ENCODE assay signal across 8 cellular contexts in genomic region chr19:20661150-20661819, GRCh38. TPM values are rescaled to one million over a fixed set of nuclear protein-coding genes. Genes with fewer than 3 reads are reported as not detected.
DNase-seq lines count a peak whose midpoint lies in the region; TF ChIP-seq lines count a peak whose summit lies in the region.

TSS of gene ZNF626 (minus strand) at chr19:20661571. CDS start at chr19:20661446, 125 bp downstream.

- TF ChIP-seq CTCF in GM20000 (IDR thresholded peaks at IDR 0.05; ENCODE audit: extremely low read depth, missing control alignments) (no peak), WI38 (IDR thresholded peaks at IDR 0.05; ENCODE audit: low read depth, low read length) (no peak), mammary epithelial cell (conservative IDR thresholded peaks at IDR 0.05 in 1 of 2, IDR thresholded peaks at IDR 0.05 in 1 of 2; ENCODE audit: extremely low read depth in 1 of 2, insufficient read depth in 1 of 2, low read depth in 1 of 2, low read length in 2 of 2) (no peak), sigmoid colon (IDR thresholded peaks at IDR 0.05) (no peak)

- TF ChIP-seq POLR2A in sigmoid colon (IDR thresholded peaks at IDR 0.05), result peak; percentile 65 to 74

- peak within 1 kb of the TSS; percentile 49 for H3K9ac ChIP-seq in mammary epithelial cell (ENCODE audit: insufficient read depth, low read length)

- BruUV-seq in mammary epithelial cell (replicated peaks; lab: Mats Ljungman, UMichigan), result no TSS peak

- H3K9me3 ChIP-seq in mammary epithelial cell (replicated peaks; ENCODE audit: insufficient read depth, low read length) (peaks cover 17% of the 10 kb centered on the region), iPS-18c (ENCODE audit: control insufficient read depth, insufficient read depth, low read length) (peaks cover 8% of the 10 kb centered on the region), sigmoid colon (peaks cover 0 to 5% (median 0%) of the 10 kb centered on the region in 4 donors)

- H3K79me2 ChIP-seq in mammary epithelial cell (ENCODE audit: insufficient read depth, low read length), result peaks cover 42% of the 10 kb centered on the region

- H3K4me1 ChIP-seq in mammary epithelial cell (ENCODE audit: insufficient read depth, low read length) (no peaks in the 10 kb centered on the region), sigmoid colon (peaks cover 0 to 43% (median 36%) of the 10 kb centered on the region in 4 donors)

- dilution Hi-C loops in mammary epithelial cell (cut with HindIII; ENCODE audit: low sequenced_read_pairs), result no loop called here

- peak within 1 kb of the TSS; percentile 95 for H2AFZ ChIP-seq in mammary epithelial cell (ENCODE audit: low read depth, low read length)

- TF ChIP-seq EP300 in sigmoid colon (IDR thresholded peaks at IDR 0.05), result no peak

- peak within 1 kb of the TSS; percentile 57 for H3K4me2 ChIP-seq in mammary epithelial cell (ENCODE audit: insufficient read depth, low read depth, low read length)

- CTCF ChIA-PET in mammary epithelial cell (lab: Charles Lee; ENCODE audit: low non-redundant PET), result no interaction called here

- intact Hi-C loops in mammary epithelial cell (cut with micrococcal nuclease) (no loop called here), sigmoid colon (cut with DNase I) (loop anchor here (2.0 to 10.0 kb wide), 4 partner anchors 96 to 264 kb away; partner anchors contain the start of genes ZNF66, ZNF737 and ZNF85)

- in situ Hi-C loops in mammary epithelial cell (cut with MboI; ENCODE audit: low sequenced_read_pairs in 2 of 2), result no loop called here

- peaks cover 2% of the 10 kb centered on the region for H3K36me3 ChIP-seq in mammary epithelial cell (ENCODE audit: insufficient read depth, low read length)
- H3K36me3 ChIP-seq in sigmoid colon, result peaks cover 0 to 12% (median 6%) of the 10 kb centered on the region in 4 donors

- 1% methylated on average over 13 of the region's 25 CpGs for WGBS in mammary epithelial cell (ENCODE audit: low coverage, missing lambda C conversion rate)
- WGBS in sigmoid colon, 2 donors, result 1 to 20% methylated on average over 25 of the region's 25 CpGs

- H3K27me3 ChIP-seq in mammary epithelial cell (ENCODE audit: insufficient read depth, low read length) (no peaks in the 10 kb centered on the region), sigmoid colon (no peaks in the 10 kb centered on the region)

- H3K27ac ChIP-seq in mammary epithelial cell (ENCODE audit: insufficient read depth, low read depth, low read length), result peak within 1 kb of the TSS; percentile 25
- peak within 1 kb of the TSS; percentile 86 to 94 (median 89) for H3K27ac ChIP-seq in sigmoid colon

- no peaks in the 10 kb centered on the region for H4K20me1 ChIP-seq in mammary epithelial cell (ENCODE audit: insufficient read depth, low read length)

- DNase-seq in AML-193 (lab: John Stamatoyannopoulos, UW) (peak; percentile 95 to 97), GM20000 (ENCODE audit: low spot score) (peak; percentile 80), LHCN-M2 (ENCODE audit: low read depth) (peak; percentile 95), mammary epithelial cell (peak; percentile 95), sigmoid colon (peak; percentile 98), NCI-H524 treated with DMSO at 0.1 percent for 48 hours (lab: John Stamatoyannopoulos, UW) (no peak)

- H3K4me3 ChIP-seq in WI38 (ENCODE audit: low read depth, low read length) (peak within 1 kb of the TSS; percentile 78), mammary epithelial cell (replicated peaks in 1 of 3; ENCODE audit: insufficient read depth in 1 of 3, low read depth in 2 of 3, low read length in 3 of 3) (peak within 1 kb of the TSS; percentile 59 to 75 (median 64)), iPS-18c (ENCODE audit: insufficient read depth, low read depth, low read length) (peak within 1 kb of the TSS; percentile 83), sigmoid colon (peak within 1 kb of the TSS; percentile 66 to 79 (median 70))

RNA-seq across cellular contexts. Expression of gene ZNF626, which starts in this region (rescaled TPM):
- total RNA-seq in LHCN-M2 (2014; rRNA removed) (16.5 and 16.9 TPM in 2 replicates), mammary epithelial cell (10 to 100 TPM; 12.3 to 37.3 TPM), sigmoid colon (10 to 100 TPM; 14.3 to 20.1 (median 18.9) TPM)
- 3.8 TPM for polyA plus RNA-seq in LHCN-M2 (2012)
- polyA plus RNA-seq in mammary epithelial cell (2.9 TPM), sigmoid colon (1 to 10 TPM in 1 of 3 donors, under 1 TPM in 2; 0.23 to 4.6 (median 0.60) TPM)
- 1.6 TPM for polyA minus RNA-seq in mammary epithelial cell
